21 cellular contexts compared by ENCODE assay signal in genomic region chr13:113618455-113618854, GRCh38. TPM values are rescaled to one million over a fixed set of nuclear protein-coding genes. Genes with fewer than 3 reads are reported as not detected.
"Had no signal": no experiment of that assay in that cellular context is flagged by ENCODE, and none has a peak within 500 bp of the region (broad histone marks: within the 10 kb centered on the region; RNA-seq: fewer than 3 reads in every experiment).

No MANE protein-coding gene starts in this region.

- H3K27me3 ChIP-seq: ascending aorta, breast epithelium, gastroesophageal sphincter, ovary, testis had no signal

- H3K27me3 Mint-ChIP-seq: stimulated activated memory B cell treated with anti-CD40 and anti-IgM and Interleukin-4, amounts not matched to agents 10 μg/mL and 1 μg/mL and 100 μg/mL, for 72 hours; type B pancreatic cell had no signal

- DNase-seq: activated CD8-positive, alpha-beta memory T cell treated with anti-CD3 and anti-CD28 coated beads for 24 hours; activated CD8-positive, alpha-beta memory T cell treated with anti-CD3 and anti-CD28 coated beads, Interleukin-2, amount 50 U/mL, for 48 hours; activated effector memory CD4-positive, alpha-beta T cell treated with anti-CD3 and anti-CD28 coated beads, Interleukin-2, amount 50 U/mL, for 16 hours; activated naive CD4-positive, alpha-beta T cell treated with anti-CD3 and anti-CD28 coated beads, Interleukin-2, amount 50 U/mL, for 16 hours; activated T-cell treated with anti-CD3 and anti-CD28 coated beads, Interleukin-2, amount 50 U/mL, for 48 hours; cerebellar nuclear complex; effector CD4-positive, alpha-beta T cell; ovary; stimulated activated CD4-positive, alpha-beta T cell treated with anti-CD3 and anti-CD28 coated beads, Interleukin-4, amount 100 ng/mL, for 24 hours had no signal

- H3K4me1 ChIP-seq: ascending aorta, breast epithelium, gastroesophageal sphincter had no signal

- H3K9me3 Mint-ChIP-seq: stimulated activated memory B cell treated with anti-CD40 and anti-IgM and Interleukin-4, amounts not matched to agents 10 μg/mL and 1 μg/mL and 100 μg/mL, for 72 hours; T-helper 2 cell treated with Interferon-gamma antibody and Interleukin-4, amounts not matched to agents 5 μg/mL and 100 μg/mL, for 36 hours; type B pancreatic cell had no signal

- H3K27ac ChIP-seq: ascending aorta, breast epithelium, gastroesophageal sphincter, ovary, testis had no signal

- H3K36me3 ChIP-seq: ascending aorta, breast epithelium, ovary had no signal

- H3K27ac Mint-ChIP-seq: stimulated activated memory B cell treated with anti-CD40 and anti-IgM and Interleukin-4, amounts not matched to agents 10 μg/mL and 1 μg/mL and 100 μg/mL, for 72 hours; T-helper 2 cell treated with Interferon-gamma antibody and Interleukin-4, amounts not matched to agents 5 μg/mL and 100 μg/mL, for 36 hours; type B pancreatic cell had no signal

- H3K4me3 Mint-ChIP-seq: stimulated activated memory B cell treated with anti-CD40 and anti-IgM and Interleukin-4, amounts not matched to agents 10 μg/mL and 1 μg/mL and 100 μg/mL, for 72 hours; T-helper 2 cell treated with Interferon-gamma antibody and Interleukin-4, amounts not matched to agents 5 μg/mL and 100 μg/mL, for 36 hours; type B pancreatic cell had no signal

- H3K4me3 ChIP-seq: ascending aorta, breast epithelium, gastroesophageal sphincter, ovary, smooth muscle cell, testis had no signal

- ATAC-seq: esophagus mucosa; gastroesophageal sphincter; sciatic nerve; stimulated activated memory B cell treated with anti-CD40 and anti-IgM and Interleukin-4, amounts not matched to agents 10 μg/mL and 1 μg/mL and 100 μg/mL, for 72 hours had no signal

- H3K9me3 ChIP-seq: ascending aorta, breast epithelium, gastroesophageal sphincter, ovary, testis had no signal

RNA-seq across cellular contexts. Expression of gene ATP4B, which starts 39.5 kb away (rescaled TPM):
- total RNA-seq: ascending aorta, breast epithelium, esophagus mucosa, gastroesophageal sphincter, lung microvascular endothelial cell, myocyte, sciatic nerve, smooth muscle cell, testis had no signal
- polyA plus RNA-seq: ovary, smooth muscle cell had no signal

RNA-seq across cellular contexts. Expression of gene GRK1, which starts 48.6 kb away (rescaled TPM):
- total RNA-seq: ascending aorta, breast epithelium, esophagus mucosa, lung microvascular endothelial cell, myocyte, smooth muscle cell had no signal
- polyA plus RNA-seq: smooth muscle cell had no signal
